13 cellular contexts compared by ENCODE assay signal in genomic region chr4:138200236-138200590, GRCh38. TPM values are rescaled to one million over a fixed set of nuclear protein-coding genes. Genes with fewer than 3 reads are reported as not detected.
DNase-seq lines count a peak whose midpoint lies in the region; ATAC-seq and TF ChIP-seq lines count a peak whose summit lies in the region.
"Had no signal": no experiment of that assay in that cellular context is flagged by ENCODE, and none has a peak within 500 bp of the region (broad histone marks: within the 10 kb centered on the region; RNA-seq: fewer than 3 reads in every experiment).

No MANE protein-coding gene starts in this region.

- peaks cover 7% of the 10 kb centered on the region for H3K4me1 Mint-ChIP-seq in neural progenitor cell

- H3K36me3 ChIP-seq in stomach: no peaks in the 10 kb centered on the region
- H3K36me3 ChIP-seq in tibial nerve: no peaks in the 10 kb centered on the region
- no peaks in the 10 kb centered on the region for H3K36me3 ChIP-seq in right atrium auricular region
- H3K36me3 ChIP-seq in neural progenitor cell: no peaks in the 10 kb centered on the region
- H3K36me3 ChIP-seq: neutrophil had no signal

- H3K9me3 ChIP-seq in stomach: no peaks in the 10 kb centered on the region
- H3K9me3 ChIP-seq in tibial nerve: no peaks in the 10 kb centered on the region
- H3K9me3 ChIP-seq in right atrium auricular region: no peaks in the 10 kb centered on the region
- H3K9me3 ChIP-seq in neural progenitor cell (ENCODE audit: low read depth): no peaks in the 10 kb centered on the region
- H3K9me3 ChIP-seq: neutrophil had no signal

- H3K27ac Mint-ChIP-seq in neural progenitor cell: no peak overlapping the region
- H3K27ac Mint-ChIP-seq: activated B cell treated with CpG ODN at 0.5 μM for 24 hours had no signal

- H4K20me1 ChIP-seq in neural progenitor cell (ENCODE audit: low read depth): no peaks in the 10 kb centered on the region

- H3K27me3 Mint-ChIP-seq in neural progenitor cell (ENCODE audit: insufficient read depth, low read depth): no peaks in the 10 kb centered on the region

- peak; percentile 44 for ATAC-seq in HG02840 (IDR thresholded peaks at IDR 0.05; ENCODE audit: low FRiP score, unreplicated experiment)

- H3K79me2 ChIP-seq in neural progenitor cell (ENCODE audit: low read depth): no peaks in the 10 kb centered on the region

- H3K4me1 ChIP-seq in stomach: peaks cover 0 to 8% (median 3%) of the 10 kb centered on the region in 4 donors
- H3K4me1 ChIP-seq in tibial nerve: no peaks in the 10 kb centered on the region
- H3K4me1 ChIP-seq in right atrium auricular region: peaks cover 0 to 10% of the 10 kb centered on the region in 2 donors
- H3K4me1 ChIP-seq in neural progenitor cell: no peaks in the 10 kb centered on the region

- peak overlapping the region in 4 of 5 donors; percentile 9 to 71 (median 52) for H3K27ac ChIP-seq in stomach
- no peak overlapping the region for H3K27ac ChIP-seq in tibial nerve
- peak overlapping the region in 1 of 2 donors; percentile 39 for H3K27ac ChIP-seq in right atrium auricular region
- H3K27ac ChIP-seq in neural progenitor cell: no peak overlapping the region
- H3K27ac ChIP-seq: neutrophil had no signal

- no peak overlapping the region for H3K4me2 ChIP-seq in neural progenitor cell

- no peaks in the 10 kb centered on the region for H3K9me3 Mint-ChIP-seq in neural progenitor cell
- H3K9me3 Mint-ChIP-seq: activated B cell treated with CpG ODN at 0.5 μM for 24 hours had no signal

- peak; percentile 13 for DNase-seq in DMS53 (lab: John Stamatoyannopoulos, UW)
- DNase-seq in DMS53 treated with DMSO at 0.1 percent for 48 hours (lab: John Stamatoyannopoulos, UW; ENCODE audit: unreplicated experiment): no peak
- DNase-seq in NCI-H1048 (lab: John Stamatoyannopoulos, UW): peak; percentile 16
- no peak for DNase-seq in stomach
- DNase-seq in tibial nerve (ENCODE audit: low spot score in 2 of 2): no peak
- no peak for DNase-seq in right atrium auricular region (ENCODE audit: low spot score)
- no peak for DNase-seq in neural progenitor cell (ENCODE audit: low spot score)
- DNase-seq: activated B cell treated with CpG ODN at 0.5 μM for 24 hours; MV-4-11; OCI-M1; stimulated activated CD4-positive, alpha-beta T cell treated with anti-CD3 and anti-CD28 coated beads, Interleukin-4, amount 100 ng/mL, for 24 hours had no signal

- TF ChIP-seq EP300 in stomach (IDR thresholded peaks at IDR 0.05): no peak
- no peak for TF ChIP-seq EP300 in tibial nerve (IDR thresholded peaks at IDR 0.05)

- H3K27me3 ChIP-seq in stomach (no peaks in the 10 kb centered on the region), tibial nerve (no peaks in the 10 kb centered on the region), right atrium auricular region (no peaks in the 10 kb centered on the region), neural progenitor cell (no peaks in the 10 kb centered on the region)
- H3K27me3 ChIP-seq: neutrophil had no signal

- TF ChIP-seq POLR2A in stomach (IDR thresholded peaks at IDR 0.05): no peak
- TF ChIP-seq POLR2A in tibial nerve (IDR thresholded peaks at IDR 0.05): no peak

- no peak overlapping the region for H3K4me3 Mint-ChIP-seq in neural progenitor cell
- H3K4me3 Mint-ChIP-seq: activated B cell treated with CpG ODN at 0.5 μM for 24 hours had no signal

- peaks cover 2% of the 10 kb centered on the region for H3K36me3 Mint-ChIP-seq in neural progenitor cell

- intact Hi-C loops in stomach (cut with DNase I; ENCODE audit: low total_unique reads): no loop called here

- H3F3A ChIP-seq in neural progenitor cell (ENCODE audit: low read depth): no peaks in the 10 kb centered on the region

- WGBS in stomach, 5 donors: 7 to 27% (median 15%) methylated on average over 1 of the region's 1 CpG
- WGBS in tibial nerve, 2 donors: 30 to 32% methylated on average over 1 of the region's 1 CpG

- H2AFZ ChIP-seq in neural progenitor cell (replicated peaks): no peak overlapping the region

- no peak overlapping the region for H3K9ac ChIP-seq in neural progenitor cell

- TF ChIP-seq CTCF in stomach (IDR thresholded peaks at IDR 0.05) (no peak), tibial nerve (IDR thresholded peaks at IDR 0.05) (no peak), right atrium auricular region (IDR thresholded peaks at IDR 0.05) (no peak), neural progenitor cell (IDR thresholded peaks at IDR 0.05) (no peak)

- no peak overlapping the region for H3K4me3 ChIP-seq in stomach
- H3K4me3 ChIP-seq in tibial nerve: no peak overlapping the region
- no peak overlapping the region for H3K4me3 ChIP-seq in right atrium auricular region
- no peak overlapping the region for H3K4me3 ChIP-seq in neural progenitor cell

RNA-seq across cellular contexts. Expression of gene SLC7A11, which starts 41.9 kb away (rescaled TPM):
- total RNA-seq in stomach (10 to 100 TPM in 1 of 5 donors, 1 to 10 TPM in 3, not detected in 1; 2.3 to 15.8 (median 5.6) TPM), tibial nerve (under 1 TPM; under 0.01 to 0.30 (median 0.21) TPM), right atrium auricular region (1 to 10 TPM; 1.5 to 5.0 TPM), neural progenitor cell (ENCODE audit: low replicate concordance) (7.0 and 9.6 TPM in 2 replicates)
- polyA plus RNA-seq in stomach: 1 to 10 TPM in 1 of 3 donors, under 1 TPM in 2; 0.50 to 1.5 (median 0.88) TPM

Comparison
In these comparisons a context has a peak if more than half of its experiments do, and no peak if none do; other contexts are left out.
1. DNase-seq: peak in DMS53 (single experiment) and NCI-H1048 (single experiment); none in DMS53 treated with DMSO at 0.1 percent for 48 hours (single experiment), stomach (single experiment), tibial nerve (0 of 2), right atrium auricular region (single experiment) and neural progenitor cell (single experiment).
2. H3K27ac ChIP-seq: peak in stomach (4 of 5); none in tibial nerve (0 of 4) and neural progenitor cell (single experiment).